In genomic region chr3:4670352-4670751, GRCh38 we compare ENCODE assay signal across 1 cellular context.
TF ChIP-seq lines count a peak whose summit lies in the region.

No MANE protein-coding gene starts in this region.

TF ChIP-seq in WTC11, 78 proteins besides CTCF, POLR2A, EP300 and RAD21 (continued from another document):
- TF ChIP-seq ATF3 (CRISPR knock-in tag; conservative IDR thresholded peaks at IDR 0.05) (no peak), SOX15 (CRISPR knock-in tag; IDR thresholded peaks at IDR 0.05) (no peak), ERG (CRISPR knock-in tag; IDR thresholded peaks at IDR 0.05) (no peak), ATF2 (CRISPR knock-in tag; IDR thresholded peaks at IDR 0.05; ENCODE audit: borderline replicate concordance, low read depth) (no peak), CDX4 (CRISPR knock-in tag; IDR thresholded peaks at IDR 0.05; ENCODE audit: borderline replicate concordance) (no peak), PRRX2 (CRISPR knock-in tag; IDR thresholded peaks at IDR 0.05) (no peak), MYBL2 (CRISPR knock-in tag; IDR thresholded peaks at IDR 0.05) (no peak), SP1 (CRISPR knock-in tag; conservative IDR thresholded peaks at IDR 0.05) (no peak), HMGXB4 (CRISPR knock-in tag; IDR thresholded peaks at IDR 0.05) (no peak)
